ENCODE assay signal across 21 cellular contexts in the genomic region with DNA sequence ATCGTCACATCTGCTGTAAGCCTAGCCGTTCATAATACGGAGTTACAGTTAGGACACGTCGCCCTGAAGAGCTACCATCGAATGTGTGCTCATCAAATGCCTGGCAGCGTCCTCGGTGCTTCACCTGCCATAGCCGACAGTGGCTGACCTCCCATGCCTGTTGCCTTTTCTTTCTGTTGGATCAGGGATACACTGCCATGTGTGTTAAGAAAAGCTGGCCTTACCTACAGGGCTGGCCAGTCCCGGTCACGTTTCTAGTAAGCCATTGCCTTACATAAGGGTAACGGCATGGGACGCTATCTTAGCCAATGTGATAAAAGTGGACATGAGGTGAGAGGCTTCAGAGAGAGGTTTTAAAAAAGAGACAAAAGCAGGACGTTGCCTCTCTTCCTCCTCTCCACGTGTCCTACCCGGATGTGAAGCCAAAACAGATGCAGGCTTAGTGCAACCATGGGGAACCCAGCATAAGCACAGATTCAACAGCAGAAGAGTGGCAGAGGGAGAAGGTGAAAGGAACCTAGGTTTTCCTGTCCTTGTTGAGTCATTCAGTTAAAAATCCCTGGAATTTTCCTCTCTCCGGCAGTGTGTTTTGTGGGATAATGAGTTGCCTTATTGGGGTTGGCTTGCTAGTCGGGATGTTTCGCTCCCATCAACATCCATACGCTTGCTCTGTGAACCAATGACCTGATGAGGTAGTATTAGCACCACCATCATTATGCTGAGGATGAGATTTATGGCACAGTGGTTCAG.
"Had no signal": no experiment of that assay in that cellular context is flagged by ENCODE, and none has a peak within 500 bp of the region (broad histone marks: within the 10 kb centered on the region; RNA-seq: fewer than 3 reads in every experiment).

No MANE protein-coding gene starts in this region.

- H3K36me3 Mint-ChIP-seq: naive B cell; stimulated activated memory B cell treated with anti-CD40 and anti-IgM and Interleukin-4, amounts not matched to agents 10 μg/mL and 1 μg/mL and 100 μg/mL, for 72 hours had no signal

- H3K9me3 ChIP-seq: colonic mucosa, heart right ventricle, left ventricle myocardium inferior, psoas muscle, right lobe of liver, spleen, thoracic aorta, transverse colon, uterus had no signal

- ATAC-seq: heart right ventricle; psoas muscle; stimulated activated memory B cell treated with anti-CD40 and anti-IgM and Interleukin-4, amounts not matched to agents 10 μg/mL and 1 μg/mL and 100 μg/mL, for 72 hours; stimulated activated naive CD8-positive, alpha-beta T cell treated with anti-CD3 and anti-CD28 coated beads, Interleukin-15, amount 100 ng/mL, for 72 hours had no signal

- H3K27ac ChIP-seq: colonic mucosa, heart right ventricle, left ventricle myocardium inferior, psoas muscle, right lobe of liver, spleen, thoracic aorta, transverse colon, uterus had no signal

- H3K27ac Mint-ChIP-seq: naive B cell; nephron progenitor cell; stimulated activated memory B cell treated with anti-CD40 and anti-IgM and Interleukin-4, amounts not matched to agents 10 μg/mL and 1 μg/mL and 100 μg/mL, for 72 hours; stimulated activated naive CD8-positive, alpha-beta T cell treated with anti-CD3 and anti-CD28 coated beads, Interleukin-15, amount 100 ng/mL, for 72 hours had no signal

- H3K4me1 Mint-ChIP-seq: naive B cell; nephron progenitor cell; stimulated activated memory B cell treated with anti-CD40 and anti-IgM and Interleukin-4, amounts not matched to agents 10 μg/mL and 1 μg/mL and 100 μg/mL, for 72 hours; stimulated activated naive CD8-positive, alpha-beta T cell treated with anti-CD3 and anti-CD28 coated beads, Interleukin-15, amount 100 ng/mL, for 72 hours had no signal

- H3K4me3 ChIP-seq: colonic mucosa, heart right ventricle, left ventricle myocardium inferior, lung, psoas muscle, right lobe of liver, spleen, thoracic aorta, transverse colon, uterus had no signal

- H3K36me3 ChIP-seq: colonic mucosa, heart right ventricle, left ventricle myocardium inferior, spleen, thoracic aorta, transverse colon, uterus had no signal

- DNase-seq: colonic mucosa; dermis blood vessel endothelial cell; foreskin melanocyte; heart right ventricle; hypothalamus; left ventricle myocardium inferior; mesenchymal stem cell; naive B cell; nephron progenitor cell; psoas muscle; right lobe of liver; spleen; stimulated activated CD4-positive, alpha-beta T cell treated with anti-CD3 and anti-CD28 coated beads, Interleukin-15, amount 100 ng/mL, for 24 hours; stimulated activated CD4-positive, alpha-beta T cell treated with anti-CD3 and anti-CD28 coated beads, Interleukin-1b, Interleukin-23, amount 100 ng/mL, for 48 hours; stimulated activated CD4-positive, alpha-beta T cell treated with anti-CD3 and anti-CD28 coated beads, Interleukin-4, amount 100 ng/mL, for 24 hours; stimulated activated naive CD8-positive, alpha-beta T cell treated with anti-CD3 and anti-CD28 coated beads, Interleukin-15, amount 100 ng/mL, for 72 hours; transverse colon; uterus had no signal

- H3K27me3 ChIP-seq: colonic mucosa, right lobe of liver, transverse colon, uterus had no signal

- H3K9me3 Mint-ChIP-seq: nephron progenitor cell; stimulated activated memory B cell treated with anti-CD40 and anti-IgM and Interleukin-4, amounts not matched to agents 10 μg/mL and 1 μg/mL and 100 μg/mL, for 72 hours; stimulated activated naive CD8-positive, alpha-beta T cell treated with anti-CD3 and anti-CD28 coated beads, Interleukin-15, amount 100 ng/mL, for 72 hours had no signal

- H3K4me1 ChIP-seq: colonic mucosa, heart right ventricle, left ventricle myocardium inferior, psoas muscle, spleen, transverse colon, uterus had no signal

- H3K4me3 Mint-ChIP-seq: naive B cell; nephron progenitor cell; stimulated activated memory B cell treated with anti-CD40 and anti-IgM and Interleukin-4, amounts not matched to agents 10 μg/mL and 1 μg/mL and 100 μg/mL, for 72 hours; stimulated activated naive CD8-positive, alpha-beta T cell treated with anti-CD3 and anti-CD28 coated beads, Interleukin-15, amount 100 ng/mL, for 72 hours had no signal
